Comparison of ENCODE assay signal across 1 cellular context in genomic region chr3:173465112-173465511, GRCh38.
TF ChIP-seq lines count a peak whose summit lies in the region.

No MANE protein-coding gene starts in this region.

TF ChIP-seq in IMR-90, 13 proteins besides CTCF, POLR2A, EP300 and RAD21 (continued from another document):
- TF ChIP-seq BHLHE40 (IDR thresholded peaks at IDR 0.05; ENCODE audit: low read depth, low read length) (no peak), SMC3 (IDR thresholded peaks at IDR 0.05; ENCODE audit: low read depth, low read length) (no peak), CHD1 (IDR thresholded peaks at IDR 0.05; ENCODE audit: low read depth, low read length) (no peak)
